8 cellular contexts compared by ENCODE assay signal in genomic region chr1:26723013-26723991, GRCh38. TPM values are rescaled to one million over a fixed set of nuclear protein-coding genes. Genes with fewer than 3 reads are reported as not detected.
DNase-seq lines count a peak whose midpoint lies in the region; ATAC-seq and TF ChIP-seq lines count a peak whose summit lies in the region.

No MANE protein-coding gene starts in this region.

- DNase-seq in CD4-positive, alpha-beta T cell: peak; percentile 6 to 50 (median 20)
- peak; percentile 93 for DNase-seq in RWPE2 (ENCODE audit: low spot score)
- peak; percentile 96 for DNase-seq in amniotic epithelial cell (ENCODE audit: low read depth)
- DNase-seq in Right ventricle myocardium superior: peak; percentile 88
- DNase-seq in omental fat pad (ENCODE audit: low spot score): peak; percentile 52
- peak; percentile 89 for DNase-seq in aorta
- DNase-seq in HuH-7.5 (ENCODE audit: low spot score): no peak

- peak overlapping the region; percentile 85 for H3K27ac Mint-ChIP-seq in CD4-positive, alpha-beta T cell
- peak overlapping the region; percentile 20 to 90 (median 29) for H3K27ac Mint-ChIP-seq in IgD-negative memory B cell

- H3K9me3 ChIP-seq in CD4-positive, alpha-beta T cell (ENCODE audit: control insufficient read depth, low read length): no peaks in the 10 kb centered on the region
- H3K9me3 ChIP-seq in RWPE2 (ENCODE audit: severe bottlenecking) (no peaks in the 10 kb centered on the region), aorta (ENCODE audit: control insufficient read depth, low read length) (no peaks in the 10 kb centered on the region)

- peaks cover 24% of the 10 kb centered on the region for H3K36me3 Mint-ChIP-seq in CD4-positive, alpha-beta T cell (ENCODE audit: low read depth)
- no peaks in the 10 kb centered on the region for H3K36me3 Mint-ChIP-seq in IgD-negative memory B cell

- H3K4me1 ChIP-seq in RWPE2 (ENCODE audit: insufficient read depth, poor library complexity, severe bottlenecking) (peaks cover 35% of the 10 kb centered on the region), aorta (ENCODE audit: control insufficient read depth in 1 of 2, insufficient read depth in 2 of 2, low read length in 2 of 2) (peaks cover 5 to 30% of the 10 kb centered on the region in 2 donors)

- intact Hi-C loops in CD4-positive, alpha-beta T cell (cut with DNase I, micrococcal nuclease): loop anchor here (2.0 to 10.0 kb wide), 2 partner anchors 19 to 61 kb away; partner anchors contain the start of gene PIGV (in 1 of the 2)
- intact Hi-C loops in Right ventricle myocardium superior (cut with DNase I) (no loop called here), aorta (cut with DNase I) (loop anchor here in 1 of 2 donors (2.0 kb wide), 1 partner anchor 25 kb away; no protein-coding TSS in a partner anchor)

- no peaks in the 10 kb centered on the region for H3K9me3 Mint-ChIP-seq in CD4-positive, alpha-beta T cell
- H3K9me3 Mint-ChIP-seq in IgD-negative memory B cell: no peaks in the 10 kb centered on the region

- WGBS in aorta, 2 donors: 4 to 5% methylated on average over 19 of the region's 19 CpGs

- no peaks in the 10 kb centered on the region for H3K27me3 ChIP-seq in CD4-positive, alpha-beta T cell (ENCODE audit: control insufficient read depth, insufficient read depth, low read length)
- no peaks in the 10 kb centered on the region for H3K27me3 ChIP-seq in RWPE2 (ENCODE audit: insufficient read depth, poor library complexity, severe bottlenecking)
- H3K27me3 ChIP-seq in aorta (ENCODE audit: control insufficient read depth in 1 of 2, insufficient read depth in 2 of 2, low read length in 1 of 2): no peaks in the 10 kb centered on the region

- peak; percentile 77 for ATAC-seq in CD4-positive, alpha-beta T cell (ENCODE audit: poor library complexity)
- ATAC-seq in RWPE2 (ENCODE audit: low read depth): peak; percentile 97
- ATAC-seq in Right ventricle myocardium superior (ENCODE audit: poor library complexity): peak; percentile 95
- peak; percentile 99 for ATAC-seq in omental fat pad (ENCODE audit: low FRiP score)
- peak; percentile 91 for ATAC-seq in aorta (ENCODE audit: low FRiP score)

- peaks cover 91% of the 10 kb centered on the region for H3K4me1 Mint-ChIP-seq in CD4-positive, alpha-beta T cell (ENCODE audit: low read depth)
- H3K4me1 Mint-ChIP-seq in IgD-negative memory B cell: peaks cover 66 to 80% (median 78%) of the 10 kb centered on the region in 3 donors

- POLR2A ChIA-PET in CD4-positive, alpha-beta T cell (lab: Charles Lee): interaction anchor here (0.6 to 3.5 kb wide), 12 partner anchors 14 to 224 kb away, joined by 3 to 21 read pairs (median 6); partner anchors contain the start of genes ARID1A and PIGV

- TF ChIP-seq CTCF in CD4-positive, alpha-beta T cell (IDR thresholded peaks at IDR 0.05): no peak
- TF ChIP-seq CTCF in RWPE2 (IDR thresholded peaks at IDR 0.05; ENCODE audit: poor library complexity, severe bottlenecking) (no peak), omental fat pad (IDR thresholded peaks at IDR 0.05) (no peak)

- peak overlapping the region; percentile 62 for H3K27ac ChIP-seq in CD4-positive, alpha-beta T cell (ENCODE audit: low read depth, low read length)
- H3K27ac ChIP-seq in RWPE2 (ENCODE audit: poor library complexity, severe bottlenecking) (peak overlapping the region; percentile 52), aorta (ENCODE audit: low read depth in 1 of 2, low read length in 2 of 2) (peak overlapping the region; percentile 4 to 37)

- H3K4me3 Mint-ChIP-seq in CD4-positive, alpha-beta T cell: peak overlapping the region; percentile 83
- peak overlapping the region; percentile 15 to 68 (median 64) for H3K4me3 Mint-ChIP-seq in IgD-negative memory B cell

- H3K4me3 ChIP-seq in RWPE2 (ENCODE audit: severe bottlenecking) (no peak overlapping the region), aorta (ENCODE audit: low read length in 2 of 2) (no peak overlapping the region)

- CTCF ChIA-PET in CD4-positive, alpha-beta T cell (lab: Charles Lee): interaction anchor here (1.0 to 1.9 kb wide), 10 partner anchors 10 to 65 kb away, joined by 3 to 6 read pairs (median 4); partner anchors contain the start of gene PIGV

- H3K27me3 Mint-ChIP-seq in CD4-positive, alpha-beta T cell: no peaks in the 10 kb centered on the region
- no peaks in the 10 kb centered on the region for H3K27me3 Mint-ChIP-seq in IgD-negative memory B cell

- H3K36me3 ChIP-seq in RWPE2 (ENCODE audit: low read depth): peaks cover 11% of the 10 kb centered on the region
- H3K36me3 ChIP-seq in aorta (ENCODE audit: control insufficient read depth in 1 of 2, insufficient read depth in 2 of 2, low read length in 1 of 2): no peaks in the 10 kb centered on the region

RNA-seq across cellular contexts. Expression of gene ARID1A, which starts 27.5 kb away (rescaled TPM):
- 100 to 1,000 TPM; 102 to 103 TPM for total RNA-seq in CD4-positive, alpha-beta T cell
- polyA plus RNA-seq in IgD-negative memory B cell (24.4 TPM), aorta (10 to 100 TPM in 1 of 2 donors, 1 to 10 TPM in 1; 6.5 to 13.7 TPM)
- total RNA-seq in Right ventricle myocardium superior (29.4 TPM), omental fat pad (10 to 100 TPM; 25.8 to 48.4 (median 40.6) TPM), aorta (10 to 100 TPM; 55.9 to 72.3 TPM)
